Comparison of ENCODE assay signal across 1 cellular context in genomic region chrX:48522291-48522690, GRCh38.
A peak's percentile ranks its signal among the peaks of the same experiment; 100 is the strongest.
TF ChIP-seq lines count a peak whose summit lies in the region.

No MANE protein-coding gene starts in this region.

TF ChIP-seq in HepG2, 621 proteins besides CTCF, POLR2A, EP300 and RAD21 (continued from another document):
- TF ChIP-seq, protein P1, sequence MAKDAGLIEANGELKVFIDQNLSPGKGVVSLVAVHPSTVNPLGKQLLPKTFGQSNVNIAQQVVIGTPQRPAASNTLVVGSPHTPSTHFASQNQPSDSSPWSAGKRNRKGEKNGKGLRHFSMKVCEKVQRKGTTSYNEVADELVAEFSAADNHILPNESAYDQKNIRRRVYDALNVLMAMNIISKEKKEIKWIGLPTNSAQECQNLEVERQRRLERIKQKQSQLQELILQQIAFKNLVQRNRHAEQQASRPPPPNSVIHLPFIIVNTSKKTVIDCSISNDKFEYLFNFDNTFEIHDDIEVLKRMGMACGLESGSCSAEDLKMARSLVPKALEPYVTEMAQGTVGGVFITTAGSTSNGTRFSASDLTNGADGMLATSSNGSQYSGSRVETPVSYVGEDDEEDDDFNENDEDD (CRISPR knock-in tag; IDR thresholded peaks at IDR 0.05; ENCODE audit: borderline replicate concordance), result 0 out of 2 replicates have a peak, but pooled peaks have one; percentile 19
- TF ChIP-seq ARNTL (CRISPR knock-in tag; IDR thresholded peaks at IDR 0.05) (peak; percentile 73; the same call in 1 of the 2 replicates), MAX (IDR thresholded peaks at IDR 0.05) (peak; percentile 65; the same call in 1 of the 2 replicates), SP4 (CRISPR knock-in tag; IDR thresholded peaks at IDR 0.05) (no peak), PHF8 (CRISPR knock-in tag; IDR thresholded peaks at IDR 0.05) (peak; percentile 2; the same call in 1 of the 2 replicates), HNRNPH1 (optimal IDR thresholded peaks at IDR 0.05; ENCODE audit: low read depth, low read length) (no peak), ZBED4 (CRISPR knock-in tag; IDR thresholded peaks at IDR 0.05; ENCODE audit: borderline replicate concordance) (no peak), ZNF501 (CRISPR knock-in tag; IDR thresholded peaks at IDR 0.05) (0 out of 2 replicates have a peak, but pooled peaks have one; percentile 28), ZNF660 (CRISPR knock-in tag; IDR thresholded peaks at IDR 0.05; ENCODE audit: borderline replicate concordance, low read depth) (no peak), ZNF256 (CRISPR knock-in tag; conservative IDR thresholded peaks at IDR 0.05) (no peak), ZNF619 (CRISPR knock-in tag; IDR thresholded peaks at IDR 0.05) (no peak), AHDC1 (CRISPR knock-in tag; IDR thresholded peaks at IDR 0.05; ENCODE audit: borderline replicate concordance) (0 out of 2 replicates have a peak, but pooled peaks have one; percentile 30), KDM5B (CRISPR knock-in tag; IDR thresholded peaks at IDR 0.05; ENCODE audit: borderline replicate concordance) (peak; percentile 14; the same call in 1 of the 2 replicates), NBN (conservative IDR thresholded peaks at IDR 0.05) (no peak), XBP1 (CRISPR knock-in tag; IDR thresholded peaks at IDR 0.05) (no peak)
- TF ChIP-seq, protein P2, sequence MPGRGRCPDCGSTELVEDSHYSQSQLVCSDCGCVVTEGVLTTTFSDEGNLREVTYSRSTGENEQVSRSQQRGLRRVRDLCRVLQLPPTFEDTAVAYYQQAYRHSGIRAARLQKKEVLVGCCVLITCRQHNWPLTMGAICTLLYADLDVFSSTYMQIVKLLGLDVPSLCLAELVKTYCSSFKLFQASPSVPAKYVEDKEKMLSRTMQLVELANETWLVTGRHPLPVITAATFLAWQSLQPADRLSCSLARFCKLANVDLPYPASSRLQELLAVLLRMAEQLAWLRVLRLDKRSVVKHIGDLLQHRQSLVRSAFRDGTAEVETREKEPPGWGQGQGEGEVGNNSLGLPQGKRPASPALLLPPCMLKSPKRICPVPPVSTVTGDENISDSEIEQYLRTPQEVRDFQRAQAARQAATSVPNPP (CRISPR knock-in tag; IDR thresholded peaks at IDR 0.05), result no peak
TF ChIP-seq in HepG2: peak in this region for 23.
